ENCODE assay signal across 20 cellular contexts in genomic region chr13:90070362-90070761, GRCh38.
"Had no signal": no experiment of that assay in that cellular context is flagged by ENCODE, and none has a peak within 500 bp of the region (broad histone marks: within the 10 kb centered on the region; RNA-seq: fewer than 3 reads in every experiment).

No MANE protein-coding gene starts in this region.

- H3K27me3 ChIP-seq: adrenal gland, thyroid gland had no signal

- H3K27ac ChIP-seq: adrenal gland, left ventricle myocardium inferior, thyroid gland had no signal

- H3K9me3 Mint-ChIP-seq: mesothelial cell of epicardium, WTC11 had no signal

- H3K4me3 Mint-ChIP-seq: activated T-cell treated with anti-CD3 and anti-CD28 coated beads, Interleukin-2, amount 50 U/mL, for 24 hours; activated T-helper 17 cell treated with anti-CD3 and anti-CD28 coated beads, Interleukin-2, amount 50 U/mL, for 72 hours; mesothelial cell of epicardium; natural killer cell; stimulated activated naive CD8-positive, alpha-beta T cell treated with anti-CD3 and anti-CD28 coated beads, Interleukin-15, Interleukin-2, amounts not matched to agents 100 ng/mL and 50 ng/mL, for 24 hours; WTC11 had no signal

- H3K4me1 Mint-ChIP-seq: activated T-helper 17 cell treated with anti-CD3 and anti-CD28 coated beads, Interleukin-2, amount 50 U/mL, for 72 hours; mesothelial cell of epicardium; natural killer cell; WTC11 had no signal

- H3K4me3 ChIP-seq: adrenal gland, left ventricle myocardium inferior, thyroid gland had no signal

- H3K4me1 ChIP-seq: adrenal gland, left ventricle myocardium inferior, thyroid gland had no signal

- H3K36me3 ChIP-seq: adrenal gland, left ventricle myocardium inferior, thyroid gland had no signal

- DNase-seq: activated CD8-positive, alpha-beta memory T cell treated with anti-CD3 and anti-CD28 coated beads, Interleukin-2, amount 50 U/mL, for 4 hours; activated T-cell treated with anti-CD3 and anti-CD28 coated beads, Interleukin-2, amount 50 U/mL, for 24 hours; adrenal gland; dermis blood vessel endothelial cell; effector CD8-positive, alpha-beta T cell; hippocampal formation; left ventricle myocardium inferior; natural killer cell; retina; stimulated activated CD4-positive, alpha-beta T cell treated with anti-CD3 and anti-CD28 coated beads, Interleukin-12 subunit alpha, Interleukin-12 subunit beta, amount 100 ng/mL, for 4 hours; stimulated activated CD4-positive, alpha-beta T cell treated with anti-CD3 and anti-CD28 coated beads, Interleukin-4, amount 100 ng/mL, for 4 hours; substantia nigra; T-helper 9 cell; thyroid gland had no signal

- H3K27me3 Mint-ChIP-seq: activated T-cell treated with anti-CD3 and anti-CD28 coated beads, Interleukin-2, amount 50 U/mL, for 24 hours; activated T-helper 17 cell treated with anti-CD3 and anti-CD28 coated beads, Interleukin-2, amount 50 U/mL, for 72 hours; stimulated activated naive CD8-positive, alpha-beta T cell treated with anti-CD3 and anti-CD28 coated beads, Interleukin-15, Interleukin-2, amounts not matched to agents 100 ng/mL and 50 ng/mL, for 24 hours had no signal

- H3K9me3 ChIP-seq: adrenal gland, left ventricle myocardium inferior, thyroid gland had no signal

- ATAC-seq: activated naive CD4-positive, alpha-beta T cell treated with anti-CD3 and anti-CD28 coated beads, Interleukin-2, amount 50 U/mL, for 72 hours; activated T-helper 17 cell treated with anti-CD3 and anti-CD28 coated beads, Interleukin-2, amount 50 U/mL, for 72 hours; esophagus mucosa; natural killer cell; WTC11 had no signal

- H3K36me3 Mint-ChIP-seq: activated naive CD4-positive, alpha-beta T cell treated with anti-CD3 and anti-CD28 coated beads, Interleukin-2, amount 50 U/mL, for 72 hours; mesothelial cell of epicardium; natural killer cell; WTC11 had no signal

- H3K27ac Mint-ChIP-seq: activated naive CD4-positive, alpha-beta T cell treated with anti-CD3 and anti-CD28 coated beads, Interleukin-2, amount 50 U/mL, for 72 hours; activated T-cell treated with anti-CD3 and anti-CD28 coated beads, Interleukin-2, amount 50 U/mL, for 24 hours; activated T-helper 17 cell treated with anti-CD3 and anti-CD28 coated beads, Interleukin-2, amount 50 U/mL, for 72 hours; mesothelial cell of epicardium; natural killer cell; stimulated activated naive CD8-positive, alpha-beta T cell treated with anti-CD3 and anti-CD28 coated beads, Interleukin-15, Interleukin-2, amounts not matched to agents 100 ng/mL and 50 ng/mL, for 24 hours; WTC11 had no signal
